1 cellular context compared by ENCODE assay signal in genomic region chr1:11908139-11909021, GRCh38.
A peak's percentile ranks its signal among the peaks of the same experiment; 100 is the strongest.
TF ChIP-seq lines count a peak whose summit lies in the region.

No MANE protein-coding gene starts in this region.

TF ChIP-seq in K562, 482 proteins besides CTCF, POLR2A, EP300 and RAD21 (continued from another document and continues in another):
- TF ChIP-seq ZFP36 (IDR thresholded peaks at IDR 0.05; ENCODE audit: low read depth, low read length, partially characterized antibody) (peak; percentile 28), TGIF2 (CRISPR knock-in tag; IDR thresholded peaks at IDR 0.05) (peak; percentile 83; the same call in 1 of the 2 replicates), ZKSCAN1 (IDR thresholded peaks at IDR 0.05; ENCODE audit: low read depth, low read length) (no peak; the same call in 1 of the 2 replicates), ATF7 (IDR thresholded peaks at IDR 0.05) (peak; percentile 57; the same call in 1 of the 2 replicates), DNMT1 (IDR thresholded peaks at IDR 0.05) (no peak), ESRRB (CRISPR knock-in tag; IDR thresholded peaks at IDR 0.05; ENCODE audit: borderline replicate concordance) (peak; percentile 98), ZEB2 (IDR thresholded peaks at IDR 0.05) (peak; percentile 67; the same call in 1 of the 2 replicates), NR3C1 (CRISPR knock-in tag; IDR thresholded peaks at IDR 0.05) (peak; percentile 70; the same call in 1 of the 2 replicates), CEBPB (tag; IDR thresholded peaks at IDR 0.05) (no peak; the same call in 1 of the 2 replicates), ARID3A (IDR thresholded peaks at IDR 0.05; ENCODE audit: borderline replicate concordance, low read depth, low read length) (peak; percentile 100), NCOA6 (IDR thresholded peaks at IDR 0.05) (no peak; the same call in none of the 2 replicates), CHD4 (IDR thresholded peaks at IDR 0.05; ENCODE audit: insufficient read depth, insufficient replicate concordance, low read depth, low read length, poor library complexity, severe bottlenecking) (no peak), ZNF444 (CRISPR knock-in tag; IDR thresholded peaks at IDR 0.05) (peak; percentile 96), SNRNP70 (optimal IDR thresholded peaks at IDR 0.05; ENCODE audit: low read depth, low read length) (no peak), MEIS2 (IDR thresholded peaks at IDR 0.05; ENCODE audit: partially characterized antibody) (peak; percentile 58), NKRF (IDR thresholded peaks at IDR 0.05; ENCODE audit: borderline replicate concordance) (peak; percentile 75), HDAC2 (IDR thresholded peaks at IDR 0.05) (peak; percentile 63; the same call in 1 of the 2 replicates), NCOA4 (IDR thresholded peaks at IDR 0.05; ENCODE audit: partially characterized antibody) (peak; percentile 95), SRSF3 (IDR thresholded peaks at IDR 0.05; ENCODE audit: insufficient read depth, low read length) (no peak), GABPB1 (CRISPR knock-in tag; IDR thresholded peaks at IDR 0.05) (peak; percentile 56), ZNF3 (CRISPR knock-in tag; IDR thresholded peaks at IDR 0.05) (peak; percentile 99), TAF1 (IDR thresholded peaks at IDR 0.05; ENCODE audit: control insufficient read depth, extremely low read depth, insufficient read depth, low read length, severe bottlenecking) (peak; percentile 53), RFX7 (CRISPR knock-in tag; IDR thresholded peaks at IDR 0.05) (peak; percentile 99), HMG20A (CRISPR knock-in tag; conservative IDR thresholded peaks at IDR 0.05) (peak; percentile 75), IFI16 (CRISPR knock-in tag; IDR thresholded peaks at IDR 0.05) (peak; percentile 3; the same call in 1 of the 2 replicates), JUND (IDR thresholded peaks at IDR 0.05; ENCODE audit: borderline replicate concordance, low read depth, low read length) (peak; percentile 68; the same call in 1 of the 2 replicates), JUND (tag; IDR thresholded peaks at IDR 0.05; ENCODE audit: borderline replicate concordance, low read depth, low read length) (peak; percentile 10; the same call in 1 of the 3 replicates), MITF (IDR thresholded peaks at IDR 0.05) (peak; percentile 69; the same call in 1 of the 2 replicates), ZHX1 (conservative IDR thresholded peaks at IDR 0.05; ENCODE audit: low read length) (peak; percentile 98), IRF9 (tag; IDR thresholded peaks at IDR 0.05) (peak; percentile 72)
- TF ChIP-seq, protein P1, sequence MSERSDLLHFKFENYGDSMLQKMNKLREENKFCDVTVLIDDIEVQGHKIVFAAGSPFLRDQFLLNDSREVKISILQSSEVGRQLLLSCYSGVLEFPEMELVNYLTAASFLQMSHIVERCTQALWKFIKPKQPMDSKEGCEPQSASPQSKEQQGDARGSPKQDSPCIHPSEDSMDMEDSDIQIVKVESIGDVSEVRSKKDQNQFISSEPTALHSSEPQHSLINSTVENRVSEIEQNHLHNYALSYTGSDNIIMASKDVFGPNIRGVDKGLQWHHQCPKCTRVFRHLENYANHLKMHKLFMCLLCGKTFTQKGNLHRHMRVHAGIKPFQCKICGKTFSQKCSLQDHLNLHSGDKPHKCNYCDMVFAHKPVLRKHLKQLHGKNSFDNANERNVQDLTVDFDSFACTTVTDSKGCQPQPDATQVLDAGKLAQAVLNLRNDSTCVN (CRISPR knock-in tag; IDR thresholded peaks at IDR 0.05) = peak; percentile 100
- TF ChIP-seq, protein P2, sequence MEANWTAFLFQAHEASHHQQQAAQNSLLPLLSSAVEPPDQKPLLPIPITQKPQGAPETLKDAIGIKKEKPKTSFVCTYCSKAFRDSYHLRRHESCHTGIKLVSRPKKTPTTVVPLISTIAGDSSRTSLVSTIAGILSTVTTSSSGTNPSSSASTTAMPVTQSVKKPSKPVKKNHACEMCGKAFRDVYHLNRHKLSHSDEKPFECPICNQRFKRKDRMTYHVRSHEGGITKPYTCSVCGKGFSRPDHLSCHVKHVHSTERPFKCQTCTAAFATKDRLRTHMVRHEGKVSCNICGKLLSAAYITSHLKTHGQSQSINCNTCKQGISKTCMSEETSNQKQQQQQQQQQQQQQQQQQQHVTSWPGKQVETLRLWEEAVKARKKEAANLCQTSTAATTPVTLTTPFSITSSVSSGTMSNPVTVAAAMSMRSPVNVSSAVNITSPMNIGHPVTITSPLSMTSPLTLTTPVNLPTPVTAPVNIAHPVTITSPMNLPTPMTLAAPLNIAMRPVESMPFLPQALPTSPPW (CRISPR knock-in tag; IDR thresholded peaks at IDR 0.05) = peak; percentile 68
- TF ChIP-seq, protein P3, sequence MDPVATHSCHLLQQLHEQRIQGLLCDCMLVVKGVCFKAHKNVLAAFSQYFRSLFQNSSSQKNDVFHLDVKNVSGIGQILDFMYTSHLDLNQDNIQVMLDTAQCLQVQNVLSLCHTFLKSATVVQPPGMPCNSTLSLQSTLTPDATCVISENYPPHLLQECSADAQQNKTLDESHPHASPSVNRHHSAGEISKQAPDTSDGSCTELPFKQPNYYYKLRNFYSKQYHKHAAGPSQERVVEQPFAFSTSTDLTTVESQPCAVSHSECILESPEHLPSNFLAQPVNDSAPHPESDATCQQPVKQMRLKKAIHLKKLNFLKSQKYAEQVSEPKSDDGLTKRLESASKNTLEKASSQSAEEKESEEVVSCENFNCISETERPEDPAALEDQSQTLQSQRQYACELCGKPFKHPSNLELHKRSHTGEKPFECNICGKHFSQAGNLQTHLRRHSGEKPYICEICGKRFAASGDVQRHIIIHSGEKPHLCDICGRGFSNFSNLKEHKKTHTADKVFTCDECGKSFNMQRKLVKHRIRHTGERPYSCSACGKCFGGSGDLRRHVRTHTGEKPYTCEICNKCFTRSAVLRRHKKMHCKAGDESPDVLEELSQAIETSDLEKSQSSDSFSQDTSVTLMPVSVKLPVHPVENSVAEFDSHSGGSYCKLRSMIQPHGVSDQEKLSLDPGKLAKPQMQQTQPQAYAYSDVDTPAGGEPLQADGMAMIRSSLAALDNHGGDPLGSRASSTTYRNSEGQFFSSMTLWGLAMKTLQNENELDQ (CRISPR knock-in tag; IDR thresholded peaks at IDR 0.05; ENCODE audit: borderline replicate concordance) = no peak
- TF ChIP-seq, protein P4, sequence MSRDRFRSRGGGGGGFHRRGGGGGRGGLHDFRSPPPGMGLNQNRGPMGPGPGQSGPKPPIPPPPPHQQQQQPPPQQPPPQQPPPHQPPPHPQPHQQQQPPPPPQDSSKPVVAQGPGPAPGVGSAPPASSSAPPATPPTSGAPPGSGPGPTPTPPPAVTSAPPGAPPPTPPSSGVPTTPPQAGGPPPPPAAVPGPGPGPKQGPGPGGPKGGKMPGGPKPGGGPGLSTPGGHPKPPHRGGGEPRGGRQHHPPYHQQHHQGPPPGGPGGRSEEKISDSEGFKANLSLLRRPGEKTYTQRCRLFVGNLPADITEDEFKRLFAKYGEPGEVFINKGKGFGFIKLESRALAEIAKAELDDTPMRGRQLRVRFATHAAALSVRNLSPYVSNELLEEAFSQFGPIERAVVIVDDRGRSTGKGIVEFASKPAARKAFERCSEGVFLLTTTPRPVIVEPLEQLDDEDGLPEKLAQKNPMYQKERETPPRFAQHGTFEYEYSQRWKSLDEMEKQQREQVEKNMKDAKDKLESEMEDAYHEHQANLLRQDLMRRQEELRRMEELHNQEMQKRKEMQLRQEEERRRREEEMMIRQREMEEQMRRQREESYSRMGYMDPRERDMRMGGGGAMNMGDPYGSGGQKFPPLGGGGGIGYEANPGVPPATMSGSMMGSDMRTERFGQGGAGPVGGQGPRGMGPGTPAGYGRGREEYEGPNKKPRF (IDR thresholded peaks at IDR 0.05; ENCODE audit: low read depth, low read length) = peak; percentile 68; the same call in 1 of the 2 replicates
- TF ChIP-seq, protein P5, sequence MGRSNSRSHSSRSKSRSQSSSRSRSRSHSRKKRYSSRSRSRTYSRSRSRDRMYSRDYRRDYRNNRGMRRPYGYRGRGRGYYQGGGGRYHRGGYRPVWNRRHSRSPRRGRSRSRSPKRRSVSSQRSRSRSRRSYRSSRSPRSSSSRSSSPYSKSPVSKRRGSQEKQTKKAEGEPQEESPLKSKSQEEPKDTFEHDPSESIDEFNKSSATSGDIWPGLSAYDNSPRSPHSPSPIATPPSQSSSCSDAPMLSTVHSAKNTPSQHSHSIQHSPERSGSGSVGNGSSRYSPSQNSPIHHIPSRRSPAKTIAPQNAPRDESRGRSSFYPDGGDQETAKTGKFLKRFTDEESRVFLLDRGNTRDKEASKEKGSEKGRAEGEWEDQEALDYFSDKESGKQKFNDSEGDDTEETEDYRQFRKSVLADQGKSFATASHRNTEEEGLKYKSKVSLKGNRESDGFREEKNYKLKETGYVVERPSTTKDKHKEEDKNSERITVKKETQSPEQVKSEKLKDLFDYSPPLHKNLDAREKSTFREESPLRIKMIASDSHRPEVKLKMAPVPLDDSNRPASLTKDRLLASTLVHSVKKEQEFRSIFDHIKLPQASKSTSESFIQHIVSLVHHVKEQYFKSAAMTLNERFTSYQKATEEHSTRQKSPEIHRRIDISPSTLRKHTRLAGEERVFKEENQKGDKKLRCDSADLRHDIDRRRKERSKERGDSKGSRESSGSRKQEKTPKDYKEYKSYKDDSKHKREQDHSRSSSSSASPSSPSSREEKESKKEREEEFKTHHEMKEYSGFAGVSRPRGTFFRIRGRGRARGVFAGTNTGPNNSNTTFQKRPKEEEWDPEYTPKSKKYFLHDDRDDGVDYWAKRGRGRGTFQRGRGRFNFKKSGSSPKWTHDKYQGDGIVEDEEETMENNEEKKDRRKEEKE (IDR thresholded peaks at IDR 0.05; ENCODE audit: borderline replicate concordance in 1 of 2, control insufficient read depth in 1 of 2, low read depth in 2 of 2, low read length in 1 of 2) = peak; percentile 84 to 100; a peak in 3 of 4 replicates
